In the genomic region with DNA sequence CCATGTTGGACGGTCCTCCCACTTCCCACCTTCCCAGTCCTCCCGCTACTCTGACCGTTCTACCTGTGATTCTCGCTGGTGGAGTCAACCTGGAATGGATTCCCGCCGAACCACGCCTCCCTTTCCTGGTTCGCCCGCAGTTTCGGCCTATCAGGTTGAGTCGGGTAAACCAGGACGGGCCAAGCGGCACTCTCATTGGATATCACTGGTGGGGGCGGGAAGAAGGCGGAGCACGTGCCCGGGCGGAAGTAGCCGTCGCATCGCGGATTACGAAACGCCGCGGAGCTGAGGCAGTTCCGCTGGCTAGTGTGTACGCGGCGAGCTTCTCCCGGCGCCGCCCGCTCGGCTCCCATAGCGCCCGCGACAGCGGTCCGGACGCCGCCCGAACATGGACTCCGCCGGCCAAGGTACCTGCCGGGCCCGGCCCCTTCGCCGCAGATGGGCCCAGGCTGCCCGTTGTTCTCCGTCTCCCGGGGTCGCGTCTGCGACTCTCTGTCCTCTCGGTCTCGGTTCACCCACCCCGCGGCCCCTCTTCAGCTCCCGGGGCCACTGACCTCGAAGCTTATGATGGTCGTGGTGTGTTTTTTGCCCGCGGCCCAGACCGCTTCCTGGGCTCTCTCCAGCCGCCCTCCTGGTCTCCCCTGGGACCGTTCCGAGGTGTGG, we compare ENCODE assay signal across 8 cellular contexts. TPM values are rescaled to one million over a fixed set of nuclear protein-coding genes. Genes with fewer than 3 reads are reported as not detected.
DNase-seq lines count a peak whose midpoint lies in the region; ATAC-seq lines count a peak whose summit lies in the region.

Gene TPD52L2 (plus strand): TSS at position 293 of the 663 bp plus-strand sequence. CDS start 96 bp downstream, at position 389.

- peaks cover 15% of the 10 kb centered on the region for H3K36me3 ChIP-seq in CD8-positive, alpha-beta memory T cell (ENCODE audit: insufficient read depth, low read length)
- H3K36me3 ChIP-seq in effector memory CD4-positive, alpha-beta T cell (ENCODE audit: control insufficient read depth, insufficient read depth, low read length), result peaks cover 19% of the 10 kb centered on the region

- CTCF ChIA-PET in CD8-positive, alpha-beta memory T cell (lab: Charles Lee), result interaction anchor here (0.8 to 3.1 kb wide), 23 partner anchors 11 to 368 kb away, joined by 3 to 28 read pairs (median 5); partner anchors contain the start of genes ARFRP1, DNAJC5, LIME1 and PPDPF
- CTCF ChIA-PET in activated CD8-positive, alpha-beta memory T cell treated with anti-CD3 and anti-CD28 coated beads for 36 hours (lab: Charles Lee), result interaction anchor here (0.6 to 2.0 kb wide), 14 partner anchors 9 to 369 kb away, joined by 3 to 9 read pairs (median 3); partner anchors contain the start of genes ARFRP1, PRPF6, PTK6 and SAMD10

- H3K9me3 ChIP-seq in CD8-positive, alpha-beta memory T cell (ENCODE audit: low read length), result no peaks in the 10 kb centered on the region
- H3K9me3 ChIP-seq in effector memory CD4-positive, alpha-beta T cell (ENCODE audit: control insufficient read depth, low read length), result no peaks in the 10 kb centered on the region

- H3K4me3 Mint-ChIP-seq in CD8-positive, alpha-beta memory T cell, result peak within 1 kb of the TSS; percentile 92 to 99 (median 95)

- H3K4me1 Mint-ChIP-seq in CD8-positive, alpha-beta memory T cell, result peaks cover 19 to 38% (median 32%) of the 10 kb centered on the region in 3 donors

- no peaks in the 10 kb centered on the region for H3K27me3 Mint-ChIP-seq in CD8-positive, alpha-beta memory T cell

- H3K9me3 Mint-ChIP-seq in CD8-positive, alpha-beta memory T cell, result no peaks in the 10 kb centered on the region

- H3K4me1 ChIP-seq in CD8-positive, alpha-beta memory T cell (ENCODE audit: insufficient read depth, low read length), result peaks cover 21% of the 10 kb centered on the region
- peaks cover 8% of the 10 kb centered on the region for H3K4me1 ChIP-seq in effector memory CD4-positive, alpha-beta T cell (ENCODE audit: control insufficient read depth, insufficient read depth, low read length, poor library complexity, severe bottlenecking)

- POLR2A ChIA-PET in CD8-positive, alpha-beta memory T cell (lab: Charles Lee), result interaction anchor here (0.6 to 2.0 kb wide), 14 partner anchors 22 to 344 kb away, joined by 3 to 10 read pairs (median 4); partner anchors contain the start of genes ARFRP1, GMEB2, LIME1 and PPDPF
- POLR2A ChIA-PET in activated CD8-positive, alpha-beta memory T cell treated with anti-CD3 and anti-CD28 coated beads for 36 hours (lab: Charles Lee), result interaction anchor here (0.6 to 2.2 kb wide), 12 partner anchors 11 to 344 kb away, joined by 3 to 13 read pairs (median 4); partner anchors contain the start of genes ARFRP1, LIME1, PPDPF and RTEL1

- H3K27ac Mint-ChIP-seq in CD8-positive, alpha-beta memory T cell, result peak within 1 kb of the TSS; percentile 90 to 99 (median 96)

- peaks cover 1 to 49% (median 5%) of the 10 kb centered on the region in 3 donors for H3K36me3 Mint-ChIP-seq in CD8-positive, alpha-beta memory T cell

- peak; percentile 72 for ATAC-seq in GM19468 (IDR thresholded peaks at IDR 0.05; ENCODE audit: extremely low read depth, unreplicated experiment)

- peak within 1 kb of the TSS; percentile 79 for H3K4me3 ChIP-seq in CD8-positive, alpha-beta memory T cell (ENCODE audit: low read length)
- peak within 1 kb of the TSS; percentile 80 for H3K4me3 ChIP-seq in effector memory CD4-positive, alpha-beta T cell (ENCODE audit: insufficient read depth, low read depth, low read length, poor library complexity, severe bottlenecking)

- no peaks in the 10 kb centered on the region for H3K27me3 ChIP-seq in CD8-positive, alpha-beta memory T cell (ENCODE audit: insufficient read depth, low read length, poor library complexity, severe bottlenecking)
- H3K27me3 ChIP-seq in effector memory CD4-positive, alpha-beta T cell (replicated peaks; ENCODE audit: control insufficient read depth, insufficient read depth, low read length, poor library complexity, severe bottlenecking), result no peaks in the 10 kb centered on the region

- peak; percentile 96 to 98 (median 96) for DNase-seq in CD8-positive, alpha-beta memory T cell
- DNase-seq in HT-29 (ENCODE audit: low spot score) (peak; percentile 100), NOMO-1 (lab: John Stamatoyannopoulos, UW; ENCODE audit: unreplicated experiment in 2 of 2) (peak; percentile 97 to 98), lung microvascular endothelial cell (ENCODE audit: low read depth in 2 of 2) (peak; percentile 99 to 100)
- peak; percentile 95 to 98 (median 97) for DNase-seq in effector memory CD4-positive, alpha-beta T cell
- peak; percentile 96 to 97 (median 97) for DNase-seq in stimulated activated CD4-positive, alpha-beta T cell treated with anti-CD3 and anti-CD28 coated beads, TNF-alpha, amount 100 ng/mL, for 48 hours (ENCODE audit: low read depth in 3 of 3)

- peak within 1 kb of the TSS; percentile 80 for H3K27ac ChIP-seq in CD8-positive, alpha-beta memory T cell (ENCODE audit: low read depth, low read length)
- H3K27ac ChIP-seq in effector memory CD4-positive, alpha-beta T cell (ENCODE audit: insufficient read depth, low read length, poor library complexity, severe bottlenecking), result peak within 1 kb of the TSS; percentile 75

RNA-seq across cellular contexts. Expression of gene TPD52L2, which starts in this region (rescaled TPM):
- total RNA-seq in CD8-positive, alpha-beta memory T cell, result 10 to 100 TPM; 60.0 to 64.4 TPM
- 72.1 TPM for polyA plus RNA-seq in CD8-positive, alpha-beta memory T cell
- 151 and 156 TPM in 2 replicates for total RNA-seq in HT-29 (2014; rRNA removed; shearing (Covaris generic))
- total RNA-seq in activated CD8-positive, alpha-beta memory T cell treated with anti-CD3 and anti-CD28 coated beads for 36 hours, result 10 to 100 TPM; 62.7 to 67.0 TPM
- total RNA-seq in lung microvascular endothelial cell, result 96.3 and 113 TPM in 2 replicates

Comparison
In these comparisons a context has a peak if more than half of its experiments do, and no peak if none do; other contexts are left out.
1. Peak in every context shown above with its lines: DNase-seq, ATAC-seq, H3K4me3 ChIP-seq and H3K27ac ChIP-seq.